Comparison of ENCODE assay signal across 1 cellular context in genomic region chr10:132977807-132978206, GRCh38.
TF ChIP-seq lines count a peak whose summit lies in the region.

No MANE protein-coding gene starts in this region.

TF ChIP-seq in K562, 482 proteins besides CTCF, POLR2A, EP300 and RAD21 (continued from another document):
- TF ChIP-seq ZBTB5 (IDR thresholded peaks at IDR 0.05) (no peak), DIDO1 (tag; IDR thresholded peaks at IDR 0.05; ENCODE audit: low read depth) (peak; percentile 74; the same call in 1 of the 2 replicates), CTCFL (IDR thresholded peaks at IDR 0.05; ENCODE audit: borderline replicate concordance, insufficient read depth, low read depth, low read length, poor library complexity, severe bottlenecking) (peak; percentile 71), TARDBP (IDR thresholded peaks at IDR 0.05) (no peak), POLR2B (IDR thresholded peaks at IDR 0.05; ENCODE audit: low read depth, partially characterized antibody) (no peak), CBFA2T3 (IDR thresholded peaks at IDR 0.05) (no peak), USF1 (CRISPR knock-in tag; IDR thresholded peaks at IDR 0.05) (no peak)
